In the genomic region with DNA sequence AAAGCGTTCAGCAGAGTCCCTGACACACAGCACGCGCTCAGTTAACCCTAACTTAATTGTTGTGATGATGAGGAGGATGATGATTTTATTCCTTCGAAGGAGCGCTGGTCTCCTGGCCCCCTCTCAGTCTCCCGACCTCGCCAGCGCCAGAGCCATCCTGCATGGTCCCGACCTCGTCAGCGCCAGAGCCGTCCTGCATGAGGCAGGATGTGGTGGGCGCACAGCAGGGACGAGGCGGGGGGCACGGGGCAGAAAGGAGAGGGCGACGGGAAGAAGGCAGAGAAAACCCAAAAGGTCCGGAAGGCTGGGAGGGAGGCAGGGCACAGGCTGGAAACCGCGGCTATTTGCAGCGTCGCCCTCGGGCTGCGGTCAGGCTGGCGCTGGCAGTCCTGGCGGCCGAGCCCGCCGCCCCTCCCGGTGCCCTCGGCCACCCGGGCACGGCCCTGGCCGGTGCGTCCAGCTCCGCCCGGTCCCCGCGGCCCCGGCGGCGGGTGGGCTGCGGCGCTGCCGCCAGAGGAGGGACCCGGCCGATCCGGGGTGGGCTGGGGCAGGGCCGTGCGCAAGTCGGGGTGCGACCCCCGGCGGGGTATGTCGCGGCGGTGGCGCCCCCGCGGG, we compare ENCODE assay signal across 2 cellular contexts.
TF ChIP-seq lines count a peak whose summit lies in the region.

No MANE protein-coding gene starts in this region.

TF ChIP-seq in A549, 52 proteins besides CTCF, POLR2A, EP300 and RAD21 (continued from another document):
- TF ChIP-seq, protein P1, sequence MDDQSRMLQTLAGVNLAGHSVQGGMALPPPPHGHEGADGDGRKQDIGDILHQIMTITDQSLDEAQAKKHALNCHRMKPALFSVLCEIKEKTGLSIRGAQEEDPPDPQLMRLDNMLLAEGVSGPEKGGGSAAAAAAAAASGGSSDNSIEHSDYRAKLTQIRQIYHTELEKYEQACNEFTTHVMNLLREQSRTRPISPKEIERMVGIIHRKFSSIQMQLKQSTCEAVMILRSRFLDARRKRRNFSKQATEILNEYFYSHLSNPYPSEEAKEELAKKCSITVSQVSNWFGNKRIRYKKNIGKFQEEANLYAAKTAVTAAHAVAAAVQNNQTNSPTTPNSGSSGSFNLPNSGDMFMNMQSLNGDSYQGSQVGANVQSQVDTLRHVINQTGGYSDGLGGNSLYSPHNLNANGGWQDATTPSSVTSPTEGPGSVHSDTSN (IDR thresholded peaks at IDR 0.05) = no peak

TF ChIP-seq in liver, 16 proteins besides CTCF, POLR2A, EP300 and RAD21 (continued from another document):
- TF ChIP-seq MAX (IDR thresholded peaks at IDR 0.05) (no peak), FOXA1 (IDR thresholded peaks at IDR 0.05) (no peak), HNF4A (conservative IDR thresholded peaks at IDR 0.05) (no peak)
